Comparison of ENCODE assay signal across 26 cellular contexts in the genomic region with DNA sequence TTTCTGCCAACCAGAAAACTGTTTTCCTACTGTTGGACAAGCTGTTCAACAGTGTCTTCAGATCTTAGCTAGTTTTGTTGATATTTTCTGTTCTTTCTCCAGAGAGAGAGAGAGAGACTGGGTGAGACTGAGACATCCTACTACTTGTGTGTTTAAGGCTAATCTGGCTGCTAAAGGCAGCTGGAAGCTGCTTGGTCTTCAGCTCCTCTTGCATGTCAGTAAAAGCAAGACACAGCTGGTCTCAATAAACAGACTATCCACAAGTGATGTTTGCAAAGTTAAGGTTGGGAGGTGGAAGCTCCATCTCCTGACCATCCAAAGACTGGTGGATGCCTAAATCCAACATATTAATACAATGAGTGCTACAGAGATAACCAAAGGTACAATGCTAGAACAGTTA. TPM values are rescaled to one million over a fixed set of nuclear protein-coding genes. Genes with fewer than 3 reads are reported as not detected.
DNase-seq lines count a peak whose midpoint lies in the region; ATAC-seq and TF ChIP-seq lines count a peak whose summit lies in the region.
"Had no signal": no experiment of that assay in that cellular context is flagged by ENCODE, and none has a peak within 500 bp of the region (broad histone marks: within the 10 kb centered on the region; RNA-seq: fewer than 3 reads in every experiment).

No MANE protein-coding gene starts in this region.

- no peak overlapping the region; the same call in 1 of the 2 replicates for H3K9ac ChIP-seq in IMR-90 (ENCODE audit: low read depth, low read length)

- H3K4me1 ChIP-seq in IMR-90 (ENCODE audit: control insufficient read depth, insufficient read depth, low read length), result peaks cover 4% of the 10 kb centered on the region
- H3K4me1 ChIP-seq: Peyer's patch had no signal

- POLR2A ChIA-PET in IMR-90 (lab: Charles Lee; ENCODE audit: unreplicated experiment), result interaction anchor here (0.8 kb wide), 1 partner anchor 27 kb away, joined by 4 read pairs; the partner anchor contains the start of gene ILKAP

- H3K4me3 ChIP-seq in IMR-90 (ENCODE audit: insufficient read depth, low read depth, low read length) (no peak overlapping the region), fibroblast of mammary gland (ENCODE audit: control insufficient read depth, low read depth, low read length) (no peak overlapping the region)
- H3K4me3 ChIP-seq: coronary artery, Peyer's patch, skin epidermis, tibial nerve had no signal

- H2BK20ac ChIP-seq in IMR-90 (ENCODE audit: low read depth, low read length), result no peak overlapping the region

- peak overlapping the region; percentile 93 for H3K18ac ChIP-seq in IMR-90 (ENCODE audit: low read depth, low read length)

- H3K14ac ChIP-seq in IMR-90 (replicated peaks; ENCODE audit: low read depth, low read length), result 0 out of 2 replicates have a peak overlapping the region, but pooled peaks have one; percentile 6

- H3K56ac ChIP-seq in IMR-90 (ENCODE audit: extremely low read depth, insufficient read depth, low read length), result no peak overlapping the region

- no peak overlapping the region for H4K8ac ChIP-seq in IMR-90 (ENCODE audit: low read depth in 2 of 2, low read length in 2 of 2)

- dilution Hi-C loops in IMR-90 (cut with HindIII; ENCODE audit: low sequenced_read_pairs, unreplicated experiment), result no loop called here

- H3K27me3 Mint-ChIP-seq in activated naive CD8-positive, alpha-beta T cell, result no peaks in the 10 kb centered on the region
- no peaks in the 10 kb centered on the region for H3K27me3 Mint-ChIP-seq in activated naive CD8-positive, alpha-beta T cell treated with anti-CD3 and anti-CD28 coated beads for 36 hours

- DNase-seq in activated naive CD8-positive, alpha-beta T cell treated with anti-CD3 and anti-CD28 coated beads for 36 hours, result no peak
- peak; percentile 86 for DNase-seq in IMR-90
- DNase-seq in fibroblast of mammary gland (ENCODE audit: low read depth), result peak; percentile 18
- DNase-seq in epidermal melanocyte (ENCODE audit: insufficient read length, low spot score), result no peak
- no peak for DNase-seq in effector CD4-positive, alpha-beta T cell
- DNase-seq: activated CD4-positive, alpha-beta T cell treated with anti-CD3 and anti-CD28 coated beads, Interleukin-2, amount 50 U/mL, for 4 hours; activated gamma-delta T cell treated with Interleukin-2 at 50 U/mL for 16 hours; aorta; EL; endodermal cell; GOT3; NCI-H1417; NCI-H2081; NCI-H226; NCI-H748 treated with DMSO at 0.1 percent for 48 hours; nephron progenitor cell; Peyer's patch; SIG-M5 had no signal

- TF ChIP-seq CTCF in IMR-90 (conservative IDR thresholded peaks at IDR 0.05; ENCODE audit: low read depth, low read length), result no peak
- TF ChIP-seq CTCF in fibroblast of mammary gland (conservative IDR thresholded peaks at IDR 0.05; ENCODE audit: control insufficient read depth, insufficient read depth, low read depth, low read length), result no peak

- H3K4me3 Mint-ChIP-seq in activated naive CD8-positive, alpha-beta T cell, result no peak overlapping the region
- no peak overlapping the region for H3K4me3 Mint-ChIP-seq in activated naive CD8-positive, alpha-beta T cell treated with anti-CD3 and anti-CD28 coated beads for 36 hours
- H3K4me3 Mint-ChIP-seq: endodermal cell, nephron progenitor cell had no signal

- no peak overlapping the region for H2AFZ ChIP-seq in IMR-90 (replicated peaks; ENCODE audit: low read length, poor library complexity)

- H3K27ac ChIP-seq in IMR-90 (ENCODE audit: insufficient read depth, low read length), result peak overlapping the region; percentile 94; the same call in 1 of the 2 replicates
- H3K27ac ChIP-seq: coronary artery, HL-60, skin epidermis, tibial nerve had no signal

- in situ Hi-C loops in IMR-90 (cut with MboI; ENCODE audit: low sequenced_read_pairs), result no loop called here

- no TSS peak for BruUV-seq in IMR-90 (replicated peaks; lab: Mats Ljungman, UMichigan)

- H3K9me3 ChIP-seq in IMR-90 (ENCODE audit: control insufficient read depth, insufficient read depth, low read length), result no peaks in the 10 kb centered on the region
- H3K9me3 ChIP-seq: Peyer's patch, tibial nerve had no signal

- H4K5ac ChIP-seq in IMR-90 (ENCODE audit: low read depth, low read length), result peak overlapping the region; percentile 89

- ATAC-seq in IMR-90 (ENCODE audit: low read depth) (peak; percentile 96), HG02623 (IDR thresholded peaks at IDR 0.05; ENCODE audit: unreplicated experiment) (no peak)

- no peaks in the 10 kb centered on the region for H3K9me3 Mint-ChIP-seq in activated naive CD8-positive, alpha-beta T cell (ENCODE audit: low read depth)
- H3K9me3 Mint-ChIP-seq in activated naive CD8-positive, alpha-beta T cell treated with anti-CD3 and anti-CD28 coated beads for 36 hours, result no peaks in the 10 kb centered on the region
- H3K9me3 Mint-ChIP-seq: endodermal cell, nephron progenitor cell had no signal

- CTCF ChIA-PET in IMR-90 (lab: Yijun Ruan, JAX), result interaction anchor here (0.8 kb wide), 1 partner anchor 25 kb away, joined by 3 read pairs; no protein-coding TSS in a partner anchor

- no peak overlapping the region for H4K91ac ChIP-seq in IMR-90 (ENCODE audit: insufficient read depth, low read depth, low read length)

- H3K79me1 ChIP-seq in IMR-90 (ENCODE audit: low read depth in 1 of 2, low read length in 2 of 2), result peaks cover 29 to 73% of the 10 kb centered on the region in 2 experiments

- intact Hi-C loops in IMR-90 (cut with micrococcal nuclease), result loop anchor here (5.0 to 10.0 kb wide), 2 partner anchors 114 to 182 kb away; partner anchors contain the start of gene SCLY

- peaks cover 55% of the 10 kb centered on the region for H3K36me3 ChIP-seq in IMR-90 (ENCODE audit: control insufficient read depth, insufficient read depth, low read length)

- 0 out of 2 replicates have a peak overlapping the region, but pooled peaks have one; percentile 32 for H3K4me2 ChIP-seq in IMR-90 (ENCODE audit: low read depth, low read length)

- H2BK5ac ChIP-seq in IMR-90 (ENCODE audit: low read depth, low read length, poor library complexity, severe bottlenecking), result peak overlapping the region; percentile 73

- no peak overlapping the region for H2BK15ac ChIP-seq in IMR-90 (ENCODE audit: low read depth, low read length)

- 0 out of 2 replicates have a peak overlapping the region, but pooled peaks have one; percentile 1 for H2AK5ac ChIP-seq in IMR-90 (ENCODE audit: low read depth, low read length)

- H4K20me1 ChIP-seq in IMR-90 (ENCODE audit: insufficient read depth, low read length), result no peaks in the 10 kb centered on the region

- TF ChIP-seq RAD21 in IMR-90 (IDR thresholded peaks at IDR 0.05; ENCODE audit: low read length), result no peak

- H2AK9ac ChIP-seq in IMR-90 (replicated peaks; ENCODE audit: low read depth, low read length, poor library complexity), result no peak overlapping the region

- no peaks in the 10 kb centered on the region for H3K4me1 Mint-ChIP-seq in activated naive CD8-positive, alpha-beta T cell (ENCODE audit: low read depth)
- H3K4me1 Mint-ChIP-seq in activated naive CD8-positive, alpha-beta T cell treated with anti-CD3 and anti-CD28 coated beads for 36 hours, result no peaks in the 10 kb centered on the region
- H3K4me1 Mint-ChIP-seq: nephron progenitor cell had no signal

- H3K23ac ChIP-seq in IMR-90 (ENCODE audit: low read depth, low read length), result no peak overlapping the region

- peak overlapping the region; percentile 12; the same call in 1 of the 2 replicates for H3K4ac ChIP-seq in IMR-90 (ENCODE audit: low read depth, low read length)

- H3K27ac Mint-ChIP-seq in activated naive CD8-positive, alpha-beta T cell, result peak overlapping the region; percentile 56
- H3K27ac Mint-ChIP-seq in activated naive CD8-positive, alpha-beta T cell treated with anti-CD3 and anti-CD28 coated beads for 36 hours, result no peak overlapping the region
- H3K27ac Mint-ChIP-seq: endodermal cell, nephron progenitor cell had no signal

- TF ChIP-seq POLR2A in IMR-90 (IDR thresholded peaks at IDR 0.05; ENCODE audit: low read depth, low read length), result no peak

- peaks cover 6% of the 10 kb centered on the region for H3K36me3 Mint-ChIP-seq in activated naive CD8-positive, alpha-beta T cell
- H3K36me3 Mint-ChIP-seq in activated naive CD8-positive, alpha-beta T cell treated with anti-CD3 and anti-CD28 coated beads for 36 hours, result peaks cover 32% of the 10 kb centered on the region

- H2BK120ac ChIP-seq in IMR-90 (ENCODE audit: low read depth, low read length), result no peak overlapping the region

- H3K27me3 ChIP-seq in IMR-90 (ENCODE audit: control insufficient read depth, insufficient read depth, low read length), result no peaks in the 10 kb centered on the region
- H3K27me3 ChIP-seq: Peyer's patch, tibial nerve had no signal

- H3K9me1 ChIP-seq in IMR-90 (ENCODE audit: insufficient read depth, low read length), result peaks cover 10% of the 10 kb centered on the region

TF ChIP-seq in IMR-90, 13 proteins besides CTCF, POLR2A, EP300 and RAD21 (continues in another document):
- TF ChIP-seq FOS (IDR thresholded peaks at IDR 0.05; ENCODE audit: low read depth, low read length), result no peak
- no peak for TF ChIP-seq MAFK (IDR thresholded peaks at IDR 0.05; ENCODE audit: low read depth, low read length)
- TF ChIP-seq BHLHE40 (IDR thresholded peaks at IDR 0.05; ENCODE audit: low read depth, low read length), result no peak
- no peak for TF ChIP-seq MXI1 (IDR thresholded peaks at IDR 0.05; ENCODE audit: borderline replicate concordance, low read depth, low read length)
- TF ChIP-seq CHD1 (IDR thresholded peaks at IDR 0.05; ENCODE audit: low read depth, low read length), result no peak
- no peak for TF ChIP-seq CEBPB (IDR thresholded peaks at IDR 0.05; ENCODE audit: low read depth, low read length)

RNA-seq across cellular contexts. Expression of gene ERFE, which starts 17.8 kb away (rescaled TPM):
- under 1 TPM; 0.27 to 0.34 TPM for total RNA-seq in activated naive CD8-positive, alpha-beta T cell treated with anti-CD3 and anti-CD28 coated beads for 36 hours
- 0.56 and 1.3 TPM in 2 replicates for total RNA-seq in IMR-90 (2012; rRNA removed)
- 3.5 and 3.8 TPM in 2 replicates for polyA plus RNA-seq in IMR-90 (2012; rRNA removed)
- 1.3 and 5.0 TPM in 2 replicates for polyA plus RNA-seq in IMR-90 (2012; cell fraction: cytosol; rRNA removed)
- 6.8 and 8.6 TPM in 2 replicates for polyA plus RNA-seq in IMR-90 (2012; cell fraction: nucleus; rRNA removed; ENCODE audit: low replicate concordance)
- total RNA-seq: lower leg skin, tibial nerve had no signal

RNA-seq across cellular contexts. Expression of gene ILKAP, which starts 26.9 kb away (rescaled TPM):
- 10 to 100 TPM; 52.9 to 54.7 TPM for total RNA-seq in activated naive CD8-positive, alpha-beta T cell treated with anti-CD3 and anti-CD28 coated beads for 36 hours
- 13.3 and 15.3 TPM in 2 replicates for total RNA-seq in IMR-90 (2012; rRNA removed)
- polyA plus RNA-seq in IMR-90 (2012; rRNA removed), result 44.2 and 44.4 TPM in 2 replicates
- 23.3 and 46.0 TPM in 2 replicates for polyA plus RNA-seq in IMR-90 (2012; cell fraction: cytosol; rRNA removed)
- 79.8 and 140 TPM in 2 replicates for polyA plus RNA-seq in IMR-90 (2012; cell fraction: nucleus; rRNA removed; ENCODE audit: low replicate concordance)

RNA-seq across cellular contexts. Expression of gene KLHL30, which starts 38.1 kb away (rescaled TPM):
- total RNA-seq in activated naive CD8-positive, alpha-beta T cell treated with anti-CD3 and anti-CD28 coated beads for 36 hours, result not detected
- total RNA-seq in IMR-90 (2012; rRNA removed), result under 0.01 TPM in 1 of 2 replicates, not detected in the other
- 0.03 TPM in 2 replicates for polyA plus RNA-seq in IMR-90 (2012; rRNA removed)
- polyA plus RNA-seq in IMR-90 (2012; cell fraction: cytosol; rRNA removed), result 0.02 and 0.08 TPM in 2 replicates
- 0.06 and 0.14 TPM in 2 replicates for polyA plus RNA-seq in IMR-90 (2012; cell fraction: nucleus; rRNA removed; ENCODE audit: low replicate concordance)
- total RNA-seq: endodermal cell, mononuclear cell had no signal

Comparison
In these comparisons a context has a peak if more than half of its experiments do, and no peak if none do; other contexts are left out.
1. DNase-seq: peak in IMR-90 (single experiment) and fibroblast of mammary gland (single experiment); none in activated naive CD8-positive, alpha-beta T cell treated with anti-CD3 and anti-CD28 coated beads for 36 hours (single experiment), epidermal melanocyte (single experiment) and effector CD4-positive, alpha-beta T cell (single experiment).